In genomic region chr3:82839871-82840270, GRCh38 we compare ENCODE assay signal across 34 cellular contexts.
"Had no signal": no experiment of that assay in that cellular context is flagged by ENCODE, and none has a peak within 500 bp of the region (broad histone marks: within the 10 kb centered on the region; RNA-seq: fewer than 3 reads in every experiment).

No MANE protein-coding gene starts in this region.

- H3K36me3 ChIP-seq: MG63 had no signal

- H3K9me3 ChIP-seq: MG63 had no signal

- H3K27ac ChIP-seq: KMS-11 had no signal

- H3K4me3 ChIP-seq: MG63 had no signal

- H3K4me2 ChIP-seq: KMS-11 had no signal

- DNase-seq: Karpas-422, Kasumi-1, MG63, MM.1S, MV-4-11, NCI-H1048, NCI-H1092, NCI-H1092 treated with DMSO at 0.1 percent for 48 hours, NCI-H1105, NCI-H1105 treated with DMSO at 0.1 percent for 48 hours, NCI-H1417, NCI-H1417 treated with DMSO at 0.1 percent for 48 hours, NCI-H1436, NCI-H1436 treated with DMSO at 0.1 percent for 48 hours, NCI-H146, NCI-H1694, NCI-H1694 treated with DMSO at 0.1 percent for 48 hours, NCI-H187, NCI-H187 treated with DMSO at 0.1 percent for 48 hours, NCI-H1930, NCI-H2029, NCI-H2029 treated with DMSO at 0.1 percent for 48 hours, NCI-H2081, NCI-H2081 treated with DMSO at 0.1 percent for 48 hours, NCI-H2107, NCI-H2171, NCI-H2171 treated with DMSO at 0.1 percent for 48 hours, NCI-H2227 treated with DMSO at 0.1 percent for 48 hours, NCI-H226, NCI-H345, NCI-H446, NCI-H446 treated with DMSO at 0.1 percent for 48 hours, NCI-H510A had no signal

- H3K9ac ChIP-seq: KMS-11 had no signal

- H3K27me3 ChIP-seq: MG63 had no signal
